13 cellular contexts compared by ENCODE assay signal in the genomic region with DNA sequence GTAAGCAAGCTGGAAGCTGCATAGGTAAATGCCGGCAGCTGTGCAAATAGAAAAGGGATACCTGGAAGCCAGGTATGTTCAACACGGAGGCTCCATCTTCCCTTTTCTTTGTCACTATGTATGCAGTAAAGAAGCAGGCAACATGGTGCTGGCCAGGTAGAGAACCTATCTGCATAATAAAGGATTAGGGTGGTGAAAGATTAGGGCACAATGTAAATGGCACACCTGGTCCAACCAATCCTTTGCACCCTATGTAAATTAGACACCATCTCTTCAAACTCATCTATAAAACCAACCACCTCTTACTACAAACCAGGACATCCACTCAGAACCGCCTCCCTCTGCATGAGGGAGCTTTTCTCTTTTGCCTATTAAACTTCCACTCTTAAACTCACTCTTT.
"Had no signal": no experiment of that assay in that cellular context is flagged by ENCODE, and none has a peak within 500 bp of the region (broad histone marks: within the 10 kb centered on the region; RNA-seq: fewer than 3 reads in every experiment).

No MANE protein-coding gene starts in this region.

- H3K27ac ChIP-seq: gastrocnemius medialis, psoas muscle, right lobe of liver, tibial artery, uterus had no signal

- H3K4me3 ChIP-seq: gastrocnemius medialis, psoas muscle, right lobe of liver, tibial artery, uterus had no signal

- DNase-seq: activated CD4-positive, alpha-beta T cell treated with anti-CD3 and anti-CD28 coated beads, Interleukin-2, amount 50 U/mL, for 48 hours; activated CD8-positive, alpha-beta memory T cell treated with anti-CD3 and anti-CD28 coated beads, Interleukin-2, amount 10 ng/mL, durations not matched to agents 7 days and 5 days; activated effector memory CD4-positive, alpha-beta T cell treated with anti-CD3 and anti-CD28 coated beads, Interleukin-2, amount 50 U/mL, for 16 hours; activated T-cell treated with anti-CD3 and anti-CD28 coated beads, Interleukin-2, amount 50 U/mL, for 24 hours; amygdala; effector memory CD4-positive, alpha-beta T cell; gastrocnemius medialis; mesendoderm; nephron progenitor cell; psoas muscle; right lobe of liver; tibial artery; uterus had no signal

- H3K36me3 ChIP-seq: gastrocnemius medialis, right lobe of liver, tibial artery, uterus had no signal

- H3K27me3 ChIP-seq: gastrocnemius medialis, right lobe of liver, tibial artery, uterus had no signal

- H3K9me3 ChIP-seq: gastrocnemius medialis, psoas muscle, right lobe of liver, tibial artery, uterus had no signal

- H3K4me1 ChIP-seq: gastrocnemius medialis, psoas muscle, tibial artery, uterus had no signal
